ENCODE assay signal across 1 cellular context in genomic region chr1:167899253-167899681, GRCh38.
TF ChIP-seq lines count a peak whose summit lies in the region.

No MANE protein-coding gene starts in this region.

TF ChIP-seq in K562, 482 proteins besides CTCF, POLR2A, EP300 and RAD21:
- TF ChIP-seq NFYB (IDR thresholded peaks at IDR 0.05; ENCODE audit: extremely low read depth, insufficient read length) (peak; percentile 15), HMGN3 (IDR thresholded peaks at IDR 0.05; ENCODE audit: borderline replicate concordance, extremely low read depth, insufficient read length, low read depth, low read length) (no peak), ZNF197 (CRISPR knock-in tag; IDR thresholded peaks at IDR 0.05; ENCODE audit: low read depth) (no peak), GTF2E2 (tag; IDR thresholded peaks at IDR 0.05) (no peak), CBX5 (IDR thresholded peaks at IDR 0.05; ENCODE audit: borderline replicate concordance, low read depth) (no peak), RBM14 (IDR thresholded peaks at IDR 0.05; ENCODE audit: borderline replicate concordance, insufficient read depth, low read depth, low read length) (no peak)
- TF ChIP-seq, protein P1, sequence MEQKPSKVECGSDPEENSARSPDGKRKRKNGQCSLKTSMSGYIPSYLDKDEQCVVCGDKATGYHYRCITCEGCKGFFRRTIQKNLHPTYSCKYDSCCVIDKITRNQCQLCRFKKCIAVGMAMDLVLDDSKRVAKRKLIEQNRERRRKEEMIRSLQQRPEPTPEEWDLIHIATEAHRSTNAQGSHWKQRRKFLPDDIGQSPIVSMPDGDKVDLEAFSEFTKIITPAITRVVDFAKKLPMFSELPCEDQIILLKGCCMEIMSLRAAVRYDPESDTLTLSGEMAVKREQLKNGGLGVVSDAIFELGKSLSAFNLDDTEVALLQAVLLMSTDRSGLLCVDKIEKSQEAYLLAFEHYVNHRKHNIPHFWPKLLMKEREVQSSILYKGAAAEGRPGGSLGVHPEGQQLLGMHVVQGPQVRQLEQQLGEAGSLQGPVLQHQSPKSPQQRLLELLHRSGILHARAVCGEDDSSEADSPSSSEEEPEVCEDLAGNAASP (IDR thresholded peaks at IDR 0.05): no peak
- TF ChIP-seq, protein P2, sequence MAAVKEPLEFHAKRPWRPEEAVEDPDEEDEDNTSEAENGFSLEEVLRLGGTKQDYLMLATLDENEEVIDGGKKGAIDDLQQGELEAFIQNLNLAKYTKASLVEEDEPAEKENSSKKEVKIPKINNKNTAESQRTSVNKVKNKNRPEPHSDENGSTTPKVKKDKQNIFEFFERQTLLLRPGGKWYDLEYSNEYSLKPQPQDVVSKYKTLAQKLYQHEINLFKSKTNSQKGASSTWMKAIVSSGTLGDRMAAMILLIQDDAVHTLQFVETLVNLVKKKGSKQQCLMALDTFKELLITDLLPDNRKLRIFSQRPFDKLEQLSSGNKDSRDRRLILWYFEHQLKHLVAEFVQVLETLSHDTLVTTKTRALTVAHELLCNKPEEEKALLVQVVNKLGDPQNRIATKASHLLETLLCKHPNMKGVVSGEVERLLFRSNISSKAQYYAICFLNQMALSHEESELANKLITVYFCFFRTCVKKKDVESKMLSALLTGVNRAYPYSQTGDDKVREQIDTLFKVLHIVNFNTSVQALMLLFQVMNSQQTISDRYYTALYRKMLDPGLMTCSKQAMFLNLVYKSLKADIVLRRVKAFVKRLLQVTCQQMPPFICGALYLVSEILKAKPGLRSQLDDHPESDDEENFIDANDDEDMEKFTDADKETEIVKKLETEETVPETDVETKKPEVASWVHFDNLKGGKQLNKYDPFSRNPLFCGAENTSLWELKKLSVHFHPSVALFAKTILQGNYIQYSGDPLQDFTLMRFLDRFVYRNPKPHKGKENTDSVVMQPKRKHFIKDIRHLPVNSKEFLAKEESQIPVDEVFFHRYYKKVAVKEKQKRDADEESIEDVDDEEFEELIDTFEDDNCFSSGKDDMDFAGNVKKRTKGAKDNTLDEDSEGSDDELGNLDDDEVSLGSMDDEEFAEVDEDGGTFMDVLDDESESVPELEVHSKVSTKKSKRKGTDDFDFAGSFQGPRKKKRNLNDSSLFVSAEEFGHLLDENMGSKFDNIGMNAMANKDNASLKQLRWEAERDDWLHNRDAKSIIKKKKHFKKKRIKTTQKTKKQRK (IDR thresholded peaks at IDR 0.05; ENCODE audit: borderline replicate concordance, low read depth, low read length): no peak
